In genomic region chr4:55159851-55160250, GRCh38 we compare ENCODE assay signal across 3 cellular contexts.
TF ChIP-seq lines count a peak whose summit lies in the region.

No MANE protein-coding gene starts in this region.

TF ChIP-seq in SK-N-SH, 30 proteins besides CTCF, POLR2A, EP300 and RAD21:
- TF ChIP-seq RXRA (IDR thresholded peaks at IDR 0.05; ENCODE audit: borderline replicate concordance, low read depth) (no peak), MXI1 (IDR thresholded peaks at IDR 0.05; ENCODE audit: low read depth, low read length) (no peak), SMC3 (IDR thresholded peaks at IDR 0.05; ENCODE audit: low read depth, low read length) (no peak), SIN3A (IDR thresholded peaks at IDR 0.05; ENCODE audit: borderline replicate concordance, low read depth, low read length) (no peak), NFIC (IDR thresholded peaks at IDR 0.05; ENCODE audit: borderline replicate concordance) (no peak), RCOR1 (IDR thresholded peaks at IDR 0.05; ENCODE audit: low read length) (no peak), EZH2phosphoT487 (IDR thresholded peaks at IDR 0.05; ENCODE audit: borderline replicate concordance, low read depth) (no peak), POLR2AphosphoS5 (IDR thresholded peaks at IDR 0.05; ENCODE audit: low read depth, low read length) (no peak), USF1 (IDR thresholded peaks at IDR 0.05; ENCODE audit: borderline replicate concordance, low read depth) (no peak), FOXM1 (IDR thresholded peaks at IDR 0.05; ENCODE audit: low read depth) (no peak)

TF ChIP-seq in SK-N-SH treated with all-trans-retinoic acid at 6 μM for 48 hours, 23 proteins besides CTCF, POLR2A, EP300 and RAD21 (continues in another document):
- TF ChIP-seq ZFP3 (CRISPR knock-in tag; IDR thresholded peaks at IDR 0.05) = no peak
- no peak for TF ChIP-seq ZFP30 (CRISPR knock-in tag; IDR thresholded peaks at IDR 0.05)
- no peak for TF ChIP-seq OSR1 (CRISPR knock-in tag; IDR thresholded peaks at IDR 0.05)
- no peak for TF ChIP-seq ZNF8 (CRISPR knock-in tag; IDR thresholded peaks at IDR 0.05)
- no peak for TF ChIP-seq SNAI2 (CRISPR knock-in tag; IDR thresholded peaks at IDR 0.05)
- TF ChIP-seq TOX (CRISPR knock-in tag; IDR thresholded peaks at IDR 0.05; ENCODE audit: borderline replicate concordance) = no peak
- no peak for TF ChIP-seq CREB5 (CRISPR knock-in tag; IDR thresholded peaks at IDR 0.05; ENCODE audit: low read depth)
- no peak for TF ChIP-seq PPARA (CRISPR knock-in tag; IDR thresholded peaks at IDR 0.05; ENCODE audit: borderline replicate concordance)
- TF ChIP-seq ARNTL (CRISPR knock-in tag; IDR thresholded peaks at IDR 0.05; ENCODE audit: borderline replicate concordance, low read depth) = no peak
- TF ChIP-seq PATZ1 (CRISPR knock-in tag; IDR thresholded peaks at IDR 0.05; ENCODE audit: borderline replicate concordance) = no peak
- TF ChIP-seq ZC3H10 (CRISPR knock-in tag; IDR thresholded peaks at IDR 0.05) = no peak
- TF ChIP-seq TCF4 (CRISPR knock-in tag; IDR thresholded peaks at IDR 0.05; ENCODE audit: borderline replicate concordance) = no peak
- no peak for TF ChIP-seq CSRNP3 (CRISPR knock-in tag; IDR thresholded peaks at IDR 0.05)
- TF ChIP-seq, protein P1, sequence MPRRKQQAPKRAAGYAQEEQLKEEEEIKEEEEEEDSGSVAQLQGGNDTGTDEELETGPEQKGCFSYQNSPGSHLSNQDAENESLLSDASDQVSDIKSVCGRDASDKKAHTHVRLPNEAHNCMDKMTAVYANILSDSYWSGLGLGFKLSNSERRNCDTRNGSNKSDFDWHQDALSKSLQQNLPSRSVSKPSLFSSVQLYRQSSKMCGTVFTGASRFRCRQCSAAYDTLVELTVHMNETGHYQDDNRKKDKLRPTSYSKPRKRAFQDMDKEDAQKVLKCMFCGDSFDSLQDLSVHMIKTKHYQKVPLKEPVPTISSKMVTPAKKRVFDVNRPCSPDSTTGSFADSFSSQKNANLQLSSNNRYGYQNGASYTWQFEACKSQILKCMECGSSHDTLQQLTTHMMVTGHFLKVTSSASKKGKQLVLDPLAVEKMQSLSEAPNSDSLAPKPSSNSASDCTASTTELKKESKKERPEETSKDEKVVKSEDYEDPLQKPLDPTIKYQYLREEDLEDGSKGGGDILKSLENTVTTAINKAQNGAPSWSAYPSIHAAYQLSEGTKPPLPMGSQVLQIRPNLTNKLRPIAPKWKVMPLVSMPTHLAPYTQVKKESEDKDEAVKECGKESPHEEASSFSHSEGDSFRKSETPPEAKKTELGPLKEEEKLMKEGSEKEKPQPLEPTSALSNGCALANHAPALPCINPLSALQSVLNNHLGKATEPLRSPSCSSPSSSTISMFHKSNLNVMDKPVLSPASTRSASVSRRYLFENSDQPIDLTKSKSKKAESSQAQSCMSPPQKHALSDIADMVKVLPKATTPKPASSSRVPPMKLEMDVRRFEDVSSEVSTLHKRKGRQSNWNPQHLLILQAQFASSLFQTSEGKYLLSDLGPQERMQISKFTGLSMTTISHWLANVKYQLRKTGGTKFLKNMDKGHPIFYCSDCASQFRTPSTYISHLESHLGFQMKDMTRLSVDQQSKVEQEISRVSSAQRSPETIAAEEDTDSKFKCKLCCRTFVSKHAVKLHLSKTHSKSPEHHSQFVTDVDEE (CRISPR knock-in tag; IDR thresholded peaks at IDR 0.05) = no peak
- no peak for TF ChIP-seq ESRRG (CRISPR knock-in tag; IDR thresholded peaks at IDR 0.05)
- no peak for TF ChIP-seq RARB (CRISPR knock-in tag; IDR thresholded peaks at IDR 0.05)
- TF ChIP-seq GLIS3 (CRISPR knock-in tag; IDR thresholded peaks at IDR 0.05) = no peak

TF ChIP-seq in H1, 55 proteins besides CTCF, POLR2A, EP300 and RAD21:
- TF ChIP-seq SUZ12 (IDR thresholded peaks at IDR 0.05; ENCODE audit: low read length) = no peak
- no peak for TF ChIP-seq NRF1 (IDR thresholded peaks at IDR 0.05; ENCODE audit: low read depth, low read length)
